ENCODE assay signal across 22 cellular contexts in genomic region chr10:119452396-119452795, GRCh38.
DNase-seq lines count a peak whose midpoint lies in the region; ATAC-seq and TF ChIP-seq lines count a peak whose summit lies in the region.
"Had no signal": no experiment of that assay in that cellular context is flagged by ENCODE, and none has a peak within 500 bp of the region (broad histone marks: within the 10 kb centered on the region; RNA-seq: fewer than 3 reads in every experiment).

No MANE protein-coding gene starts in this region.

- H3K27ac Mint-ChIP-seq in natural killer cell treated with Interleukin-12 subunit alpha and Interleukin-12 subunit beta and Interleukin-15 and Interleukin-18, amount 100 ng/mL, for 72 hours: no peak overlapping the region
- H3K27ac Mint-ChIP-seq in natural killer cell: no peak overlapping the region
- H3K27ac Mint-ChIP-seq: CD4-positive, alpha-beta memory T cell; CD4-positive, CD25-positive, alpha-beta regulatory T cell; CD8-positive, alpha-beta memory T cell had no signal

- TF ChIP-seq CTCF in natural killer cell (IDR thresholded peaks at IDR 0.05): no peak
- no peak for TF ChIP-seq CTCF in lower lobe of right lung (IDR thresholded peaks at IDR 0.05)
- TF ChIP-seq CTCF in GM10248 (IDR thresholded peaks at IDR 0.05; ENCODE audit: control extremely low read depth, extremely low read depth, low read depth, missing control alignments): no peak

- no peaks in the 10 kb centered on the region for H3K9me3 Mint-ChIP-seq in natural killer cell treated with Interleukin-12 subunit alpha and Interleukin-12 subunit beta and Interleukin-15 and Interleukin-18, amount 100 ng/mL, for 72 hours
- H3K9me3 Mint-ChIP-seq in natural killer cell: no peaks in the 10 kb centered on the region
- H3K9me3 Mint-ChIP-seq: CD14-positive monocyte; CD4-positive, alpha-beta memory T cell; CD4-positive, CD25-positive, alpha-beta regulatory T cell; CD8-positive, alpha-beta memory T cell had no signal

- H3K27me3 Mint-ChIP-seq in natural killer cell treated with Interleukin-12 subunit alpha and Interleukin-12 subunit beta and Interleukin-15 and Interleukin-18, amount 100 ng/mL, for 72 hours: no peaks in the 10 kb centered on the region
- H3K27me3 Mint-ChIP-seq in natural killer cell (ENCODE audit: low read depth in 2 of 2): no peaks in the 10 kb centered on the region
- H3K27me3 Mint-ChIP-seq: CD4-positive, alpha-beta memory T cell; CD4-positive, CD25-positive, alpha-beta regulatory T cell; CD8-positive, alpha-beta memory T cell had no signal

- no peaks in the 10 kb centered on the region for H3K4me1 Mint-ChIP-seq in natural killer cell treated with Interleukin-12 subunit alpha and Interleukin-12 subunit beta and Interleukin-15 and Interleukin-18, amount 100 ng/mL, for 72 hours (ENCODE audit: low read depth in 2 of 2)
- no peaks in the 10 kb centered on the region for H3K4me1 Mint-ChIP-seq in natural killer cell
- H3K4me1 Mint-ChIP-seq: CD14-positive monocyte; CD4-positive, alpha-beta memory T cell; CD8-positive, alpha-beta memory T cell had no signal

- no peaks in the 10 kb centered on the region for H3K27me3 ChIP-seq in lower lobe of right lung (ENCODE audit: low read depth)
- H3K27me3 ChIP-seq: BE2C had no signal

- POLR2A ChIA-PET in GM10248 (lab: Yijun Ruan, JAX): no interaction called here

- H3K4me1 ChIP-seq in lower lobe of right lung: peaks cover 4% of the 10 kb centered on the region

- no peak overlapping the region for H3K4me3 ChIP-seq in lower lobe of right lung
- H3K4me3 ChIP-seq: BLaER1 had no signal

- H3K4me3 Mint-ChIP-seq in natural killer cell treated with Interleukin-12 subunit alpha and Interleukin-12 subunit beta and Interleukin-15 and Interleukin-18, amount 100 ng/mL, for 72 hours: no peak overlapping the region
- no peak overlapping the region for H3K4me3 Mint-ChIP-seq in natural killer cell
- H3K4me3 Mint-ChIP-seq: CD14-positive monocyte; CD4-positive, alpha-beta memory T cell; CD4-positive, CD25-positive, alpha-beta regulatory T cell; CD8-positive, alpha-beta memory T cell had no signal

- no peaks in the 10 kb centered on the region for H3K36me3 Mint-ChIP-seq in natural killer cell treated with Interleukin-12 subunit alpha and Interleukin-12 subunit beta and Interleukin-15 and Interleukin-18, amount 100 ng/mL, for 72 hours
- H3K36me3 Mint-ChIP-seq in natural killer cell: no peaks in the 10 kb centered on the region

- DNase-seq in natural killer cell treated with Interleukin-12 subunit alpha and Interleukin-12 subunit beta and Interleukin-15 and Interleukin-18, amount 100 ng/mL, for 72 hours (ENCODE audit: low spot score): peak; percentile 37
- DNase-seq in natural killer cell: no peak
- DNase-seq in lower lobe of right lung: peak; percentile 40
- no peak for DNase-seq in GM10248 (ENCODE audit: extremely low spot score)
- DNase-seq: 8988T; ACHN; BE2C; C1 segment of cervical spinal cord; CD4-positive, alpha-beta memory T cell; CD4-positive, CD25-positive, alpha-beta regulatory T cell; CD8-positive, alpha-beta memory T cell; COR-L47; DMS 273 treated with DMSO at 0.1 percent for 48 hours; DMS153; DMS53; DMS79; DND-41; EL; GDM1 had no signal

- ATAC-seq in natural killer cell treated with Interleukin-12 subunit alpha and Interleukin-12 subunit beta and Interleukin-15 and Interleukin-18, amount 100 ng/mL, for 72 hours: no peak
- ATAC-seq in natural killer cell: no peak
- ATAC-seq in lower lobe of right lung: no peak
- ATAC-seq in HG03039 (IDR thresholded peaks at IDR 0.05; ENCODE audit: unreplicated experiment): no peak

- no peak overlapping the region for H3K27ac ChIP-seq in lower lobe of right lung
- H3K27ac ChIP-seq: BLaER1 had no signal

- CTCF ChIA-PET in GM10248 (lab: Yijun Ruan, JAX): no interaction called here

- intact Hi-C loops in natural killer cell (cut with micrococcal nuclease): no loop called here
- intact Hi-C loops in lower lobe of right lung (cut with DNase I): no loop called here

- H3K36me3 ChIP-seq in lower lobe of right lung: peaks cover 96% of the 10 kb centered on the region
- H3K36me3 ChIP-seq: BE2C, BLaER1 had no signal

- H3K9me3 ChIP-seq in lower lobe of right lung: no peaks in the 10 kb centered on the region
- H3K9me3 ChIP-seq: BE2C, BLaER1 had no signal

Comparison
In these comparisons a context has a peak if more than half of its experiments do, and no peak if none do; other contexts are left out.
1. DNase-seq: peak in natural killer cell treated with Interleukin-12 subunit alpha and Interleukin-12 subunit beta and Interleukin-15 and Interleukin-18, amount 100 ng/mL, for 72 hours (single experiment) and lower lobe of right lung (single experiment); none in natural killer cell (single experiment) and GM10248 (single experiment).